1 cellular context compared by ENCODE assay signal in the genomic region with DNA sequence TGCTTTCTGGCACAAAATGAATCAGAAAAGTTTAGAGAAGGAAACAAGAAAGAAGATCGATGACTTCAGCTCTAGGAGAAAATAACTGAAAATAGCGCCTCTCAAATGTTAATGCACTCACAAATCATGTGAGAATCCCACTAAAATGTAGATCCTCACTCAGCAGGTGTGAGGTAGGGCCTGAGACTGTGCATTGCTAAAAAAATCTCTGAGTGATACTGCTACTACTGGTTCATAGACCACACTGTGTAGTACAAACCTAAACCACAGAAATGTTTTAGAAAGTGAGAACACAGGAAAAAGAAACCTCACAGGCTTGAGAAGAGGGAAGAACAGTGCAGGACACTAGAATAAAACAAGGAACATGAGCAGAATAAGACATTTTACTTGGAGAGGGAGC.
TF ChIP-seq lines count a peak whose summit lies in the region.

No MANE protein-coding gene starts in this region.

TF ChIP-seq in GM23338, 12 proteins besides CTCF, POLR2A, EP300 and RAD21 (continued from another document):
- TF ChIP-seq, protein P1, sequence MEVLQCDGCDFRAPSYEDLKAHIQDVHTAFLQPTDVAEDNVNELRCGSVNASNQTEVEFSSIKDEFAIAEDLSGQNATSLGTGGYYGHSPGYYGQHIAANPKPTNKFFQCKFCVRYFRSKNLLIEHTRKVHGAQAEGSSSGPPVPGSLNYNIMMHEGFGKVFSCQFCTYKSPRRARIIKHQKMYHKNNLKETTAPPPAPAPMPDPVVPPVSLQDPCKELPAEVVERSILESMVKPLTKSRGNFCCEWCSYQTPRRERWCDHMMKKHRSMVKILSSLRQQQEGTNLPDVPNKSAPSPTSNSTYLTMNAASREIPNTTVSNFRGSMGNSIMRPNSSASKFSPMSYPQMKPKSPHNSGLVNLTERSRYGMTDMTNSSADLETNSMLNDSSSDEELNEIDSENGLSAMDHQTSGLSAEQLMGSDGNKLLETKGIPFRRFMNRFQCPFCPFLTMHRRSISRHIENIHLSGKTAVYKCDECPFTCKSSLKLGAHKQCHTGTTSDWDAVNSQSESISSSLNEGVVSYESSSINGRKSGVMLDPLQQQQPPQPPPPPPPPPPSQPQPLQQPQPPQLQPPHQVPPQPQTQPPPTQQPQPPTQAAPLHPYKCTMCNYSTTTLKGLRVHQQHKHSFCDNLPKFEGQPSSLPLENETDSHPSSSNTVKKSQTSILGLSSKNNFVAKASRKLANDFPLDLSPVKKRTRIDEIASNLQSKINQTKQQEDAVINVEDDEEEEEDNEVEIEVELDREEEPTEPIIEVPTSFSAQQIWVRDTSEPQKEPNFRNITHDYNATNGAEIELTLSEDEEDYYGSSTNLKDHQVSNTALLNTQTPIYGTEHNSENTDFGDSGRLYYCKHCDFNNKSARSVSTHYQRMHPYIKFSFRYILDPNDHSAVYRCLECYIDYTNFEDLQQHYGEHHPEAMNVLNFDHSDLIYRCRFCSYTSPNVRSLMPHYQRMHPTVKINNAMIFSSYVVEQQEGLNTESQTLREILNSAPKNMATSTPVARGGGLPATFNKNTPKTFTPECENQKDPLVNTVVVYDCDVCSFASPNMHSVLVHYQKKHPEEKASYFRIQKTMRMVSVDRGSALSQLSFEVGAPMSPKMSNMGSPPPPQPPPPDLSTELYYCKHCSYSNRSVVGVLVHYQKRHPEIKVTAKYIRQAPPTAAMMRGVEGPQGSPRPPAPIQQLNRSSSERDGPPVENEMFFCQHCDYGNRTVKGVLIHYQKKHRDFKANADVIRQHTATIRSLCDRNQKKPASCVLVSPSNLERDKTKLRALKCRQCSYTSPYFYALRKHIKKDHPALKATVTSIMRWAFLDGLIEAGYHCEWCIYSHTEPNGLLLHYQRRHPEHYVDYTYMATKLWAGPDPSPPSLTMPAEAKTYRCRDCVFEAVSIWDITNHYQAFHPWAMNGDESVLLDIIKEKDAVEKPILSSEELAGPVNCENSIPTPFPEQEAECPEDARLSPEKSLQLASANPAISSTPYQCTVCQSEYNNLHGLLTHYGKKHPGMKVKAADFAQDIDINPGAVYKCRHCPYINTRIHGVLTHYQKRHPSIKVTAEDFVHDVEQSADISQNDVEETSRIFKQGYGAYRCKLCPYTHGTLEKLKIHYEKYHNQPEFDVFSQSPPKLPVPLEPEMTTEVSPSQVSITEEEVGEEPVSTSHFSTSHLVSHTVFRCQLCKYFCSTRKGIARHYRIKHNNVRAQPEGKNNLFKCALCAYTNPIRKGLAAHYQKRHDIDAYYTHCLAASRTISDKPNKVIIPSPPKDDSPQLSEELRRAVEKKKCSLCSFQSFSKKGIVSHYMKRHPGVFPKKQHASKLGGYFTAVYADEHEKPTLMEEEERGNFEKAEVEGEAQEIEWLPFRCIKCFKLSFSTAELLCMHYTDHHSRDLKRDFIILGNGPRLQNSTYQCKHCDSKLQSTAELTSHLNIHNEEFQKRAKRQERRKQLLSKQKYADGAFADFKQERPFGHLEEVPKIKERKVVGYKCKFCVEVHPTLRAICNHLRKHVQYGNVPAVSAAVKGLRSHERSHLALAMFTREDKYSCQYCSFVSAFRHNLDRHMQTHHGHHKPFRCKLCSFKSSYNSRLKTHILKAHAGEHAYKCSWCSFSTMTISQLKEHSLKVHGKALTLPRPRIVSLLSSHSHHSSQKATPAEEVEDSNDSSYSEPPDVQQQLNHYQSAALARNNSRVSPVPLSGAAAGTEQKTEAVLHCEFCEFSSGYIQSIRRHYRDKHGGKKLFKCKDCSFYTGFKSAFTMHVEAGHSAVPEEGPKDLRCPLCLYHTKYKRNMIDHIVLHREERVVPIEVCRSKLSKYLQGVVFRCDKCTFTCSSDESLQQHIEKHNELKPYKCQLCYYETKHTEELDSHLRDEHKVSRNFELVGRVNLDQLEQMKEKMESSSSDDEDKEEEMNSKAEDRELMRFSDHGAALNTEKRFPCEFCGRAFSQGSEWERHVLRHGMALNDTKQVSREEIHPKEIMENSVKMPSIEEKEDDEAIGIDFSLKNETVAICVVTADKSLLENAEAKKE (CRISPR knock-in tag; IDR thresholded peaks at IDR 0.05): no peak
TF ChIP-seq in GM23338: peak in this region for 0.
